Comparison of ENCODE assay signal across 1 cellular context in the genomic region with DNA sequence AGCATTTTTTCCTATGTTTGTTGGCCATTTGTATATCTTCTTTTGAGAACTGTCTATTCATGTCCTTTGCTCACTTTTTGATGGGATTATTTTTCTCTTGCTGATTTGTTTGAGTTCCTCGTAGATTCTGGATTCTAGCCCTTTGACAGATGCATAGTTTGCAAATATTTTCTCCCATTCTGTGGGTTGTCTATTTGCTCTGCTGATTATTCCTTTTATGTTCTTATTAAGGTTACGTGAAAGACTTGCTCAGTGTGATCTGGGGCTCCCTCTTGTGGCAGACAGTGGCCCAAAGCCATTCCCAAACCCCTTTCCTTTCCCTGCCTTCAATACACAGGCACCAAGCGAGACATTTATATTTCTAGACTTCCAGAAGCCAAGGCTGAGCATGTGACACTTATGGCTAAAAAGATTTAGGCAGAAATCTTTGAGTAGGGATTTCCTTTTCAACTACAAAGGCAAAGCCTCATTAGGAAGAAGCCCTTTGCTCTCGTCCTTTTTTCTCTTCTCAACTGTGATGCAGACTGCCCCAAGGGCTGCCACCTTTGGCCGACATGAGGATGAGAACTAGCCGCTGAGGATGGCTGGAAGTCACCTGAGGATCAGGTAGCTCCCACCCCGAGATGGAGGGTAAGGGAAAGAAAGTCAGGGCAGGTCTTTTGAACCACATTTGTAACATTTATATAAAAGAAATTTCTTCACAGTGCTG.
TF ChIP-seq lines count a peak whose summit lies in the region.

No MANE protein-coding gene starts in this region.

TF ChIP-seq in HCT116, 20 proteins besides CTCF, POLR2A, EP300 and RAD21 (continued from another document):
- TF ChIP-seq CBX3 (IDR thresholded peaks at IDR 0.05; ENCODE audit: low read depth) (no peak), ZFX (IDR thresholded peaks at IDR 0.05) (no peak), YY1 (IDR thresholded peaks at IDR 0.05; ENCODE audit: extremely low read depth, insufficient replicate concordance, low read depth, low read length) (no peak)
